ENCODE assay signal across 13 cellular contexts in genomic region chr14:78232666-78233065, GRCh38.
"Had no signal": no experiment of that assay in that cellular context is flagged by ENCODE, and none has a peak within 500 bp of the region (broad histone marks: within the 10 kb centered on the region; RNA-seq: fewer than 3 reads in every experiment).

No MANE protein-coding gene starts in this region.

- H3K27ac ChIP-seq: ascending aorta, gastrocnemius medialis, heart right ventricle, lower lobe of right lung, psoas muscle, upper lobe of left lung had no signal

- DNase-seq: activated CD4-positive, alpha-beta memory T cell treated with anti-CD3 and anti-CD28 coated beads for 36 hours; activated CD4-positive, alpha-beta T cell treated with anti-CD3 and anti-CD28 coated beads for 36 hours; activated CD8-positive, alpha-beta memory T cell treated with anti-CD3 and anti-CD28 coated beads, Interleukin-2, amount 10 ng/mL, durations not matched to agents 7 days and 5 days; activated naive CD4-positive, alpha-beta T cell treated with anti-CD3 and anti-CD28 coated beads, Interleukin-2, amount 10 ng/mL, durations not matched to agents 7 days and 5 days; activated T-cell treated with anti-CD3 and anti-CD28 coated beads, Interleukin-2, amount 50 U/mL, for 1 hour; dermis blood vessel endothelial cell; gastrocnemius medialis; heart right ventricle; lower lobe of right lung; psoas muscle; stimulated activated naive CD8-positive, alpha-beta T cell treated with anti-CD3 and anti-CD28 coated beads, Interleukin-15, amount 100 ng/mL, for 72 hours; upper lobe of left lung had no signal
